ENCODE assay signal across 6 cellular contexts in the genomic region with DNA sequence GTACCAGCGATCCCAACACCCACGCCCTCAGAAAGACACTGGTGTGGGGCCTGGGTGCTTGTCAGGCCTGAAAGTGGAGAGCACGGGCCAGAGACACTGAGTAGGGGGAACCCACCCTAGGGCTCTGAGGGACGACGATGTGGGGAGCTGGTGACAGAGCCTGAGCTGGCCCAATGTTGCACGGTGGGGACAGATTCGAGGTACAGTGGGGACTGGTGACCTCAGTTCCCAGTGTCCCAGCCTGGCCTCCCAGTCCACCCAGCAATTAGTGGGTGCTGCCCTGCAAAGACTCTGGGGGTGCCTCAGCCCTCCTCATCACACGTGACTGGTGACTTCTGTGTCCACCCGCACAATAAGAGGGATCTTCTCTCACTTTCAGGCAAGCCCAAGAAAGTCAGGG. TPM values are rescaled to one million over a fixed set of nuclear protein-coding genes. Genes with fewer than 3 reads are reported as not detected.
"Had no signal": no experiment of that assay in that cellular context is flagged by ENCODE, and none has a peak within 500 bp of the region (broad histone marks: within the 10 kb centered on the region; RNA-seq: fewer than 3 reads in every experiment).

No MANE protein-coding gene starts in this region.

RNA-seq across cellular contexts. Expression of a gene that starts 36.6 kb away (rescaled TPM):
- total RNA-seq: HT-29, IMR-90, PC-9, Peyer's patch, Right ventricle myocardium inferior, RPMI7951 had no signal
